In the genomic region with DNA sequence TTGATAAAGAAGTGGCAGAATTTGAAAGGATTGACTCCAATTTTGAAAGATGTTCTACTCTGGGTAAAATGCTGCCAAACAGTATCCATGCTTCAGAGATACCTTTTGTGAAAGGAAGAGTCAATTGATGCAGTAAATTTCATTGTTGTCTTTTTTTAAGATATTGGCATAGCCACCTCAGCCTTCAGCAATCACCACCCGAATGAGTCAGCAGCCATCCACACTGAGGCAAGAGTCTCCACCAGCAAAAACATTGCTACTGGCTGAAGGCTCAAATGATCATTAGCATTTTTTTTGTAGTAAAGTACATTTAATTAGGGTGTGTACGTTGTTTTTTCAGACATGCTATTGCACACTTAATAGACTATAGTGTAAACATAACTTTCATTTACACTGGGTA, we compare ENCODE assay signal across 16 cellular contexts. TPM values are rescaled to one million over a fixed set of nuclear protein-coding genes. Genes with fewer than 3 reads are reported as not detected.
DNase-seq lines count a peak whose midpoint lies in the region; ATAC-seq and TF ChIP-seq lines count a peak whose summit lies in the region.
"Had no signal": no experiment of that assay in that cellular context is flagged by ENCODE, and none has a peak within 500 bp of the region (broad histone marks: within the 10 kb centered on the region; RNA-seq: fewer than 3 reads in every experiment).

No MANE protein-coding gene starts in this region.

- H3K36me3 ChIP-seq in ACC112 (ENCODE audit: insufficient read depth, low read length), result 0 out of 2 replicates have a peak, but pooled peaks cover 3% of the 10 kb centered on the region
- H3K36me3 ChIP-seq: WERI-Rb-1 had no signal

- POLR2A ChIA-PET in naive thymus-derived CD8-positive, alpha-beta T cell (lab: Charles Lee), result no interaction called here

- no peaks in the 10 kb centered on the region for H3K27me3 Mint-ChIP-seq in naive thymus-derived CD8-positive, alpha-beta T cell

- peaks cover 9 to 26% (median 23%) of the 10 kb centered on the region in 3 donors for H3K36me3 Mint-ChIP-seq in naive thymus-derived CD8-positive, alpha-beta T cell

- no peak for ATAC-seq in naive thymus-derived CD8-positive, alpha-beta T cell
- ATAC-seq in HG02870 (IDR thresholded peaks at IDR 0.05; ENCODE audit: unreplicated experiment) (no peak), omental fat pad (ENCODE audit: low FRiP score) (no peak)
- ATAC-seq: GM12878 had no signal

- H2AFZ ChIP-seq in ACC112 (ENCODE audit: low read length, unreplicated experiment), result no peak overlapping the region
- H2AFZ ChIP-seq: parathyroid adenoma had no signal

- H3K27ac Mint-ChIP-seq in naive thymus-derived CD8-positive, alpha-beta T cell, result no peak overlapping the region

- H3K79me2 ChIP-seq in ACC112 (ENCODE audit: control insufficient read depth, insufficient read depth, low read length, unreplicated experiment), result no peaks in the 10 kb centered on the region
- H3K79me2 ChIP-seq: parathyroid adenoma had no signal

- H3K4me1 ChIP-seq in ACC112 (ENCODE audit: control insufficient read depth, insufficient read depth, low read length, unreplicated experiment), result peaks cover 25% of the 10 kb centered on the region
- H3K4me1 ChIP-seq: parathyroid adenoma had no signal

- TF ChIP-seq CTCF in fibroblast of villous mesenchyme (IDR thresholded peaks at IDR 0.05; ENCODE audit: insufficient read depth, low read depth, low read length) (no peak), omental fat pad (IDR thresholded peaks at IDR 0.05) (no peak)

- no peak overlapping the region for H3K4me3 Mint-ChIP-seq in naive thymus-derived CD8-positive, alpha-beta T cell

- peak; percentile 19 for DNase-seq in HPDE6-E6E7 (ENCODE audit: extremely low spot score)
- peak; percentile 43 for DNase-seq in amniotic epithelial cell (ENCODE audit: low read depth)
- DNase-seq in fibroblast of villous mesenchyme (ENCODE audit: low read depth), result peak; percentile 26
- no peak for DNase-seq in naive thymus-derived CD8-positive, alpha-beta T cell
- no peak for DNase-seq in AML-193 (lab: John Stamatoyannopoulos, UW)
- no peak for DNase-seq in omental fat pad (ENCODE audit: low spot score)
- DNase-seq: activated naive CD4-positive, alpha-beta T cell treated with Interleukin-2 at 50 U/mL for 16 hours; cerebellar nuclear complex; NK-92 treated with Interleukin-12 subunit alpha and Interleukin-12 subunit beta, amount 100 ng/mL, for 24 hours; WERI-Rb-1 had no signal

- H3K9me3 Mint-ChIP-seq in naive thymus-derived CD8-positive, alpha-beta T cell, result no peaks in the 10 kb centered on the region

- no peaks in the 10 kb centered on the region for H3K27me3 ChIP-seq in ACC112 (ENCODE audit: insufficient read depth, low read length)

- H3K4me1 Mint-ChIP-seq in naive thymus-derived CD8-positive, alpha-beta T cell, result no peaks in the 10 kb centered on the region

- peak overlapping the region; percentile 0; the same call in 1 of the 2 replicates for H3K27ac ChIP-seq in ACC112 (ENCODE audit: low read depth, low read length)
- H3K27ac ChIP-seq: parathyroid adenoma, SK-N-MC, WERI-Rb-1 had no signal

- no peak overlapping the region for H3K4me3 ChIP-seq in ACC112 (ENCODE audit: low read depth, low read length)
- no peak overlapping the region for H3K4me3 ChIP-seq in fibroblast of villous mesenchyme (ENCODE audit: low read depth, low read length)
- H3K4me3 ChIP-seq: GM12878, SK-N-MC had no signal

RNA-seq across cellular contexts. Expression of gene CYP26C1, which starts 31.7 kb away (rescaled TPM):
- total RNA-seq in fibroblast of villous mesenchyme (not detected in 2 replicates), omental fat pad (under 1 TPM in 3 of 4 donors, not detected in 1; 0.13 to 0.36 (median 0.16) TPM)
- total RNA-seq in naive thymus-derived CD8-positive, alpha-beta T cell, result under 1 TPM; 0.33 to 0.44 TPM
- polyA plus RNA-seq in naive thymus-derived CD8-positive, alpha-beta T cell, result not detected
- polyA plus RNA-seq: GM12878 had no signal

RNA-seq across cellular contexts. Expression of gene CYP26A1, which starts 44.8 kb away (rescaled TPM):
- total RNA-seq in fibroblast of villous mesenchyme (under 0.01 TPM in 1 of 2 replicates, not detected in the other), omental fat pad (1 to 10 TPM in 1 of 4 donors, not detected in 3; 1.7 TPM)
- not detected for total RNA-seq in naive thymus-derived CD8-positive, alpha-beta T cell
- polyA plus RNA-seq in naive thymus-derived CD8-positive, alpha-beta T cell, result not detected
- total RNA-seq: GM12878 had no signal
- polyA plus RNA-seq: esophagus, GM12878 had no signal

Comparison
In these comparisons a context has a peak if more than half of its experiments do, and no peak if none do; other contexts are left out.
1. DNase-seq: peak in HPDE6-E6E7 (single experiment), amniotic epithelial cell (single experiment) and fibroblast of villous mesenchyme (single experiment); none in naive thymus-derived CD8-positive, alpha-beta T cell (0 of 10), AML-193 (0 of 2) and omental fat pad (single experiment).